Comparison of ENCODE assay signal across 8 cellular contexts in the genomic region with DNA sequence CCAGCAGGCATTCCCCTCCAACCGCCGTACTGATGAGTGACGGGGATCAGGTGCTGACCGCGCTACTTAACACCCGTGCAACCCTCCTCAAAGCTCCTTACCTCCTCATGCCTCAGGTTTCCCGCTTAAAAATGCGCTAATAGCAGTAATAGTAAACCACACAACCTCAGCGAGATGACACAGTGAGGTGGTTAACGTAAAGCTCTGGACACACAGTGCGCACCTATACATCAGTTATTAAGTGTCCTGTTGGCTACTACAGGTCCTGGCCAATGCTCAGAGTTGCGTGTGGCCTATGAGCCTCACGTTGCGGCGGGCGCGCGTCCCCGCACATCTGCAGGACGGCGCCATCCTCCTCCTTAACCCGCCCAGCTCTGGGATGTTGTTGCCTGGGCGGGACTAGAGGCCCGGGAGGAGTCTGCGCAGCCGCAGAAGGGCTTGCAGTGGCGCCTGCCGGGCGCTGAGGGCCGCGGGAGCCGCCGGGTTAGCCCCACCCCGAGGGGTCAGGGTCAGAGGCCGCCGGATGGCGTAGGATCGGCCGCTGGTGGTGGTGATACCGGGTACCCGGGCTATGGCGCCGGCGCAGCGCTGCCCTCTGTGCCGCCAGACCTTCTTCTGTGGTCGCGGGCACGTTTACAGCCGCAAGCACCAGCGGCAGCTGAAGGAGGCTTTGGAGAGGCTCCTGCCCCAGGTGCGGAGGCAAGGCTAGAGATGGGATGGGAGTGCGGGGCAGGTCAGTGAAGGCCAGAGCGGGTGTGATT. TPM values are rescaled to one million over a fixed set of nuclear protein-coding genes. Genes with fewer than 3 reads are reported as not detected.
A peak's percentile ranks its signal among the peaks of the same experiment; 100 is the strongest.
DNase-seq lines count a peak whose midpoint lies in the region; ATAC-seq and TF ChIP-seq lines count a peak whose summit lies in the region.

A gene with protein sequence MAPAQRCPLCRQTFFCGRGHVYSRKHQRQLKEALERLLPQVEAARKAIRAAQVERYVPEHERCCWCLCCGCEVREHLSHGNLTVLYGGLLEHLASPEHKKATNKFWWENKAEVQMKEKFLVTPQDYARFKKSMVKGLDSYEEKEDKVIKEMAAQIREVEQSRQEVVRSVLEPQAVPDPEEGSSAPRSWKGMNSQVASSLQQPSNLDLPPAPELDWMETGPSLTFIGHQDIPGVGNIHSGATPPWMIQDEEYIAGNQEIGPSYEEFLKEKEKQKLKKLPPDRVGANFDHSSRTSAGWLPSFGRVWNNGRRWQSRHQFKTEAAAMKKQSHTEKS (plus strand): TSS at position 512 of the 761 bp plus-strand sequence. CDS start 60 bp downstream, at position 572.

- TF ChIP-seq CTCF in PC-9 (conservative IDR thresholded peaks at IDR 0.05) = no peak

- peaks cover 48% of the 10 kb centered on the region for H3K79me2 ChIP-seq in PC-9 (ENCODE audit: low read depth)

- no peaks in the 10 kb centered on the region for H4K20me1 ChIP-seq in PC-9 (ENCODE audit: insufficient read depth)

- CTCF ChIA-PET in PC-9 (lab: Charles Lee) = no interaction called here

- peaks cover 29% of the 10 kb centered on the region for H3F3A ChIP-seq in PC-9 (ENCODE audit: insufficient read depth, low read depth)

- H3K27ac ChIP-seq in PC-9 (peak within 1 kb of the TSS; percentile 74), muscle layer of colon (ENCODE audit: low read depth, low read length) (peak within 1 kb of the TSS; percentile 84)

- in situ Hi-C loops in KBM-7 (cut with MboI; ENCODE audit: low pct_unique_long_range_greater_than_20kb, low sequenced_read_pairs) = no loop called here

- peaks cover 25% of the 10 kb centered on the region for H3K36me3 ChIP-seq in PC-9 (ENCODE audit: low read depth)
- H3K36me3 ChIP-seq in muscle layer of colon (ENCODE audit: insufficient read depth, low read length) = peaks cover 12% of the 10 kb centered on the region

- H3K4me1 ChIP-seq in PC-9 (replicated peaks; ENCODE audit: insufficient read depth) (peaks cover 33% of the 10 kb centered on the region), muscle layer of colon (ENCODE audit: insufficient read depth, low read length) (peaks cover 18% of the 10 kb centered on the region)

- H3K27me3 Mint-ChIP-seq in activated T-cell treated with anti-CD3 and anti-CD28 coated beads, Interleukin-2, amount 50 U/mL, for 4 hours (ENCODE audit: low read depth) = no peaks in the 10 kb centered on the region

- no TSS peak for BruUV-seq in PC-9 (replicated peaks; lab: Mats Ljungman, UMichigan)

- DNase-seq in DMS53 treated with DMSO at 0.1 percent for 48 hours (lab: John Stamatoyannopoulos, UW; ENCODE audit: unreplicated experiment) (peak; percentile 91), KBM-7 (peak; percentile 91), PC-9 (peak; percentile 82 to 89)
- peak; percentile 94 for DNase-seq in activated T-cell treated with anti-CD3 and anti-CD28 coated beads, Interleukin-2, amount 50 U/mL, for 4 hours
- DNase-seq in stimulated activated CD8-positive, alpha-beta memory T cell treated with anti-CD3 and anti-CD28 coated beads, Interleukin-7, amount 100 ng/mL, for 24 hours (ENCODE audit: low read depth) = peak; percentile 91

- H3K27me3 ChIP-seq in PC-9 (ENCODE audit: insufficient read depth, low read depth) (no peaks in the 10 kb centered on the region), muscle layer of colon (ENCODE audit: control insufficient read depth in 1 of 2, insufficient read depth in 2 of 2, low read length in 2 of 2) (no peaks in the 10 kb centered on the region)

- intact Hi-C loops in PC-9 (cut with micrococcal nuclease; ENCODE audit: unreplicated experiment) = no loop called here

- peak within 1 kb of the TSS; percentile 96 for H3K4me2 ChIP-seq in PC-9

- H3K4me3 Mint-ChIP-seq in activated T-cell treated with anti-CD3 and anti-CD28 coated beads, Interleukin-2, amount 50 U/mL, for 4 hours = peak within 1 kb of the TSS; percentile 93

- H2AFZ ChIP-seq in PC-9 = peak within 1 kb of the TSS; percentile 89

- POLR2A ChIA-PET in PC-9 (lab: Charles Lee; ENCODE audit: unreplicated experiment) = interaction anchor here (0.6 kb wide), 1 partner anchor 308 kb away, joined by 3 read pairs; no protein-coding TSS in a partner anchor

- H3K9me3 Mint-ChIP-seq in activated T-cell treated with anti-CD3 and anti-CD28 coated beads, Interleukin-2, amount 50 U/mL, for 4 hours = no peaks in the 10 kb centered on the region

- peaks cover 13% of the 10 kb centered on the region for H3K36me3 Mint-ChIP-seq in activated T-cell treated with anti-CD3 and anti-CD28 coated beads, Interleukin-2, amount 50 U/mL, for 4 hours (ENCODE audit: insufficient read depth)

- no peaks in the 10 kb centered on the region for H3K9me3 ChIP-seq in PC-9 (ENCODE audit: insufficient read depth, low read depth)
- no peaks in the 10 kb centered on the region for H3K9me3 ChIP-seq in muscle layer of colon (ENCODE audit: low read length)

- no peaks in the 10 kb centered on the region for H3K9me2 ChIP-seq in PC-9 (ENCODE audit: insufficient read depth)

- H3K4me1 Mint-ChIP-seq in activated T-cell treated with anti-CD3 and anti-CD28 coated beads, Interleukin-2, amount 50 U/mL, for 4 hours (ENCODE audit: low read depth) = peaks cover 30% of the 10 kb centered on the region

- H3K4me3 ChIP-seq in PC-9 = peak within 1 kb of the TSS; percentile 86
- H3K4me3 ChIP-seq in muscle layer of colon (ENCODE audit: low read depth in 1 of 2, low read length in 2 of 2) = peak within 1 kb of the TSS; percentile 75 to 99

- ATAC-seq in GM21723 (IDR thresholded peaks at IDR 0.05; ENCODE audit: unreplicated experiment) (peak; percentile 91), esophagus mucosa (peak; percentile 98)
- ATAC-seq in activated T-cell treated with anti-CD3 and anti-CD28 coated beads, Interleukin-2, amount 50 U/mL, for 4 hours = peak; percentile 95

- peak within 1 kb of the TSS; percentile 71 for H3K9ac ChIP-seq in muscle layer of colon (ENCODE audit: low read length)

RNA-seq across cellular contexts. Expression of the gene that starts here (rescaled TPM):
- total RNA-seq in PC-9 (2021) (61.7 and 73.9 TPM in 2 replicates), esophagus mucosa (11.9 TPM)
- 10 to 100 TPM; 23.6 to 33.1 (median 31.0) TPM for total RNA-seq in activated T-cell treated with anti-CD3 and anti-CD28 coated beads, Interleukin-2, amount 50 U/mL, for 4 hours

Comparison
In these comparisons a context has a peak if more than half of its experiments do, and no peak if none do; other contexts are left out.
1. Peak in every context shown above with its lines: DNase-seq, ATAC-seq, H3K4me3 ChIP-seq and H3K27ac ChIP-seq.